In genomic region chr11:14270690-14271542, GRCh38 we compare ENCODE assay signal across 1 cellular context.
TF ChIP-seq lines count a peak whose summit lies in the region.

No MANE protein-coding gene starts in this region.

TF ChIP-seq in WTC11, 78 proteins besides CTCF, POLR2A, EP300 and RAD21 (continued from another document):
- no peak for TF ChIP-seq HMGXB4 (CRISPR knock-in tag; IDR thresholded peaks at IDR 0.05)
